In genomic region chr9:127565231-127565630, GRCh38 we compare ENCODE assay signal across 21 cellular contexts. TPM values are rescaled to one million over a fixed set of nuclear protein-coding genes. Genes with fewer than 3 reads are reported as not detected.
DNase-seq lines count a peak whose midpoint lies in the region; ATAC-seq and TF ChIP-seq lines count a peak whose summit lies in the region.
"Had no signal": no experiment of that assay in that cellular context is flagged by ENCODE, and none has a peak within 500 bp of the region (broad histone marks: within the 10 kb centered on the region; RNA-seq: fewer than 3 reads in every experiment).

No MANE protein-coding gene starts in this region.

- no peak for TF ChIP-seq CTCF in SK-N-SH (IDR thresholded peaks at IDR 0.05)
- TF ChIP-seq CTCF in breast epithelium (IDR thresholded peaks at IDR 0.05) = no peak
- no peak for TF ChIP-seq CTCF in lower lobe of right lung (IDR thresholded peaks at IDR 0.05)
- no peak for TF ChIP-seq CTCF in upper lobe of left lung (IDR thresholded peaks at IDR 0.05)

- H3K27ac ChIP-seq in SK-N-SH (ENCODE audit: low read depth in 2 of 2, low read length in 1 of 2) = peak overlapping the region in 1 of 2 experiments; percentile 94; a peak in 1 of 4 replicates
- H3K27ac ChIP-seq in breast epithelium = peak overlapping the region; percentile 28 to 95
- H3K27ac ChIP-seq in lower lobe of right lung = peak overlapping the region; percentile 47
- H3K27ac ChIP-seq in upper lobe of left lung = peak overlapping the region; percentile 94 to 97 (median 96)
- H3K27ac ChIP-seq: brain microvascular endothelial cell had no signal

- CTCF ChIA-PET in SK-N-SH (lab: Yijun Ruan, JAX) = interaction anchor here (1.0 kb wide), 1 partner anchor 62 kb away, joined by 3 read pairs; no protein-coding TSS in a partner anchor

- no peaks in the 10 kb centered on the region for H3K27me3 ChIP-seq in SK-N-SH (ENCODE audit: insufficient read depth)
- H3K27me3 ChIP-seq in breast epithelium = no peaks in the 10 kb centered on the region
- no peaks in the 10 kb centered on the region for H3K27me3 ChIP-seq in lower lobe of right lung (ENCODE audit: low read depth)
- no peaks in the 10 kb centered on the region for H3K27me3 ChIP-seq in upper lobe of left lung
- H3K27me3 ChIP-seq: brain microvascular endothelial cell, testis had no signal

- POLR2A ChIA-PET in SK-N-SH (lab: Yijun Ruan, JAX) = no interaction called here

- TF ChIP-seq RAD21 in SK-N-SH (IDR thresholded peaks at IDR 0.05; ENCODE audit: low read length) = no peak

- intact Hi-C loops in breast epithelium (cut with DNase I; ENCODE audit: low total_unique reads) = no loop called here
- intact Hi-C loops in lower lobe of right lung (cut with DNase I) = no loop called here

- no peak overlapping the region for H3K4me3 ChIP-seq in SK-N-SH (ENCODE audit: low read depth in 2 of 2, low read length in 1 of 2)
- no peak overlapping the region for H3K4me3 ChIP-seq in breast epithelium
- H3K4me3 ChIP-seq in lower lobe of right lung = no peak overlapping the region
- H3K4me3 ChIP-seq in upper lobe of left lung = no peak overlapping the region
- H3K4me3 ChIP-seq: left ventricle myocardium inferior, mucosa of descending colon, testis had no signal

- H3K36me3 ChIP-seq in SK-N-SH (replicated peaks in 1 of 2; ENCODE audit: control insufficient read depth in 1 of 2, insufficient read depth in 2 of 2, low read length in 1 of 2) (peaks cover 0 to 36% of the 10 kb centered on the region in 2 experiments), breast epithelium (no peaks in the 10 kb centered on the region), lower lobe of right lung (peaks cover 25% of the 10 kb centered on the region), upper lobe of left lung (peaks cover 0 to 21% (median 4%) of the 10 kb centered on the region in 4 donors)

- TF ChIP-seq EP300 in SK-N-SH (IDR thresholded peaks at IDR 0.05; ENCODE audit: borderline replicate concordance in 1 of 2, low read depth in 1 of 2, low read length in 1 of 2) = no peak
- no peak for TF ChIP-seq EP300 in upper lobe of left lung (IDR thresholded peaks at IDR 0.05)

- peak overlapping the region; percentile 98; the same call in 1 of the 2 replicates for H3K4me2 ChIP-seq in SK-N-SH

- no peaks in the 10 kb centered on the region for H3K9me2 ChIP-seq in SK-N-SH

- peaks cover 25% of the 10 kb centered on the region; the same call in 1 of the 2 replicates for H4K20me1 ChIP-seq in SK-N-SH (ENCODE audit: insufficient read depth)

- TF ChIP-seq POLR2A in breast epithelium (IDR thresholded peaks at IDR 0.05) (no peak), upper lobe of left lung (IDR thresholded peaks at IDR 0.05) (no peak)

- peaks cover 81% of the 10 kb centered on the region for H3K79me2 ChIP-seq in SK-N-SH (ENCODE audit: insufficient read depth)

- H3K9ac ChIP-seq in SK-N-SH = no peak overlapping the region; the same call in 1 of the 2 replicates

- DNase-seq in SK-N-SH (no peak), breast epithelium (ENCODE audit: low spot score in 2 of 2) (no peak), lower lobe of right lung (no peak), upper lobe of left lung (no peak), medulla oblongata (ENCODE audit: extremely low spot score) (no peak)
- DNase-seq: 8988T; activated CD4-positive, alpha-beta T cell treated with anti-CD3 and anti-CD28 coated beads, Interleukin-2, amount 50 U/mL, for 4 hours; activated effector memory CD4-positive, alpha-beta T cell treated with Interleukin-2 at 50 U/mL for 16 hours; brain microvascular endothelial cell; cortex of kidney; foreskin fibroblast; left ventricle myocardium inferior; NCI-H510A; stimulated activated CD4-positive, alpha-beta T cell treated with anti-CD3 and anti-CD28 coated beads, Interleukin-1b, Interleukin-23, amount 100 ng/mL, for 48 hours; T-helper 9 cell; testis had no signal

- H3F3A ChIP-seq in SK-N-SH (replicated peaks; ENCODE audit: insufficient read depth) = peaks cover 44% of the 10 kb centered on the region

- H2AFZ ChIP-seq in SK-N-SH (ENCODE audit: low read depth) = no peak overlapping the region

- no peaks in the 10 kb centered on the region for H3K9me3 ChIP-seq in SK-N-SH
- H3K9me3 ChIP-seq in breast epithelium = no peaks in the 10 kb centered on the region
- no peaks in the 10 kb centered on the region for H3K9me3 ChIP-seq in lower lobe of right lung
- no peaks in the 10 kb centered on the region for H3K9me3 ChIP-seq in upper lobe of left lung
- H3K9me3 ChIP-seq: left ventricle myocardium inferior, mucosa of descending colon, testis had no signal

- no peak for ATAC-seq in SK-N-SH treated with all-trans-retinoic acid at 6 μM for 48 hours
- ATAC-seq in lower lobe of right lung = no peak
- no peak for ATAC-seq in upper lobe of left lung (ENCODE audit: low FRiP score in 2 of 2)
- no peak for ATAC-seq in HG02623 (IDR thresholded peaks at IDR 0.05; ENCODE audit: unreplicated experiment)
- ATAC-seq in GM21367 (IDR thresholded peaks at IDR 0.05; ENCODE audit: unreplicated experiment) = no peak
- ATAC-seq: mucosa of descending colon, WTC11 had no signal

- WGBS in SK-N-SH (ENCODE audit: low lambda C conversion rate) = 93% methylated on average over 8 of the region's 11 CpGs
- WGBS in upper lobe of left lung, 2 donors = 74 to 83% methylated on average over 11 of the region's 11 CpGs

- H3K4me1 ChIP-seq in SK-N-SH (ENCODE audit: control insufficient read depth in 1 of 2, insufficient read depth in 2 of 2, low read depth in 1 of 2, low read length in 1 of 2) (peaks cover 31 to 40% of the 10 kb centered on the region in 2 experiments), breast epithelium (peaks cover 24 to 31% of the 10 kb centered on the region in 2 donors), lower lobe of right lung (peaks cover 72% of the 10 kb centered on the region), upper lobe of left lung (peaks cover 58 to 88% (median 66%) of the 10 kb centered on the region in 4 donors)

TF ChIP-seq in SK-N-SH, 30 proteins besides CTCF, POLR2A, EP300 and RAD21:
- TF ChIP-seq RXRA (IDR thresholded peaks at IDR 0.05; ENCODE audit: borderline replicate concordance, low read depth) (no peak), FOSL2 (IDR thresholded peaks at IDR 0.05; ENCODE audit: borderline replicate concordance, low read depth) (no peak), POLR2AphosphoS5 (IDR thresholded peaks at IDR 0.05; ENCODE audit: low read depth, low read length) (no peak), JUND (IDR thresholded peaks at IDR 0.05) (no peak), USF2 (IDR thresholded peaks at IDR 0.05; ENCODE audit: borderline replicate concordance, low read depth, low read length) (no peak), ELF1 (IDR thresholded peaks at IDR 0.05) (no peak), YY1 (IDR thresholded peaks at IDR 0.05; ENCODE audit: low read depth) (no peak), NRF1 (IDR thresholded peaks at IDR 0.05; ENCODE audit: low read depth, low read length) (no peak), USF1 (IDR thresholded peaks at IDR 0.05; ENCODE audit: borderline replicate concordance, low read depth) (no peak), GABPA (IDR thresholded peaks at IDR 0.05; ENCODE audit: low read depth) (no peak)

TF ChIP-seq in SK-N-SH treated with all-trans-retinoic acid at 6 μM for 48 hours, 23 proteins besides CTCF, POLR2A, EP300 and RAD21 (continues in another document):
- TF ChIP-seq ZFP30 (CRISPR knock-in tag; IDR thresholded peaks at IDR 0.05) (no peak), ZNF8 (CRISPR knock-in tag; IDR thresholded peaks at IDR 0.05) (no peak), GLIS3 (CRISPR knock-in tag; IDR thresholded peaks at IDR 0.05) (no peak), PPARA (CRISPR knock-in tag; IDR thresholded peaks at IDR 0.05; ENCODE audit: borderline replicate concordance) (no peak), POU6F1 (CRISPR knock-in tag; IDR thresholded peaks at IDR 0.05; ENCODE audit: borderline replicate concordance, low read depth) (no peak), OSR1 (CRISPR knock-in tag; IDR thresholded peaks at IDR 0.05) (no peak), ZNF565 (CRISPR knock-in tag; conservative IDR thresholded peaks at IDR 0.05; ENCODE audit: low read depth) (no peak), CSDC2 (CRISPR knock-in tag; IDR thresholded peaks at IDR 0.05) (no peak), TOX (CRISPR knock-in tag; IDR thresholded peaks at IDR 0.05; ENCODE audit: borderline replicate concordance) (no peak), ESRRG (CRISPR knock-in tag; IDR thresholded peaks at IDR 0.05) (no peak), ARNTL (CRISPR knock-in tag; IDR thresholded peaks at IDR 0.05; ENCODE audit: borderline replicate concordance, low read depth) (no peak)

RNA-seq across cellular contexts. Expression of gene STXBP1, which starts 46.8 kb away (rescaled TPM):
- 33.0 and 44.3 TPM in 2 replicates for polyA plus RNA-seq in SK-N-SH (2012; rRNA removed)
- 39.2 and 49.4 TPM in 2 replicates for polyA plus RNA-seq in SK-N-SH (2012; cell fraction: cytosol; rRNA removed)
- 61.1 and 68.8 TPM in 2 replicates for polyA plus RNA-seq in SK-N-SH (2012; cell fraction: nucleus; rRNA removed)
- 10 to 100 TPM; 19.0 to 45.9 (median 43.2) TPM for total RNA-seq in breast epithelium
- 88.6 TPM for total RNA-seq in lower lobe of right lung
- total RNA-seq in upper lobe of left lung = 100 to 1,000 TPM in 2 of 6 donors, 10 to 100 TPM in 4; 44.6 to 124 (median 76.1) TPM
